Comparison of ENCODE assay signal across 1 cellular context in genomic region chr6:110528051-110528929, GRCh38.
TF ChIP-seq lines count a peak whose summit lies in the region.

No MANE protein-coding gene starts in this region.

TF ChIP-seq in K562, 482 proteins besides CTCF, POLR2A, EP300 and RAD21 (continued from another document):
- TF ChIP-seq DEAF1 (CRISPR knock-in tag; IDR thresholded peaks at IDR 0.05): peak; percentile 90
